ENCODE assay signal across 19 cellular contexts in the genomic region with DNA sequence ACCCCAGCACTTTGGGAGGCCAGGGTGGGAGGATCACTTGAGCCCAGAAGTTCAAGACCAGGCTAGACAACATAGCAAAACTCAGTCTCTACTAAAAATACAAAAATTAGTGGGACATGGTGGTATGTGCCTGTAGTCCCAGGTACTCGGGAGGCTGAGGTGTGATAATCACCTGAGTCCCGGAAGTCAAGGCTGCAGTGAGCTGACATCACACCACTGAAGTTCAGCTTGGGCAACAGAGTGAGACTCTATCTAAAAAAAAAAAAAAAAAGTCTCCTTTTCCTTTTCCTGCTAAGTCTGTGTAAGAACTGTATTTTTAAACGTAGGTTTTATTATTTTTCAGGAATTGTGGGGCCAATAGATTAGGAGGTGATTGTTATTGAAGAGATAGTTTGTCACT.
DNase-seq lines count a peak whose midpoint lies in the region; TF ChIP-seq lines count a peak whose summit lies in the region.
"Had no signal": no experiment of that assay in that cellular context is flagged by ENCODE, and none has a peak within 500 bp of the region (broad histone marks: within the 10 kb centered on the region; RNA-seq: fewer than 3 reads in every experiment).

No MANE protein-coding gene starts in this region.

- H3K79me1 ChIP-seq in H9 (ENCODE audit: insufficient read depth, low read depth, low read length, poor library complexity, severe bottlenecking) (no peaks in the 10 kb centered on the region), mesendoderm (ENCODE audit: low read length) (no peaks in the 10 kb centered on the region)

- peak overlapping the region; percentile 85 to 93 (median 85); a peak in 5 of 7 replicates for H3K27ac Mint-ChIP-seq in H9
- peak overlapping the region; percentile 79 for H3K27ac Mint-ChIP-seq in endothelial cell (ENCODE audit: unreplicated experiment)
- peak overlapping the region; percentile 51 to 72 (median 54) for H3K27ac Mint-ChIP-seq in nephron
- no peak overlapping the region for H3K27ac Mint-ChIP-seq in activated CD4-positive, alpha-beta T cell treated with anti-CD3 and anti-CD28 coated beads, Interleukin-2, amount 10 ng/mL, durations not matched to agents 24 days and 14 days
- H3K27ac Mint-ChIP-seq: CD4-positive, CD25-positive, alpha-beta regulatory T cell had no signal

- H3K56ac ChIP-seq in H9 (ENCODE audit: insufficient read length, low read depth, low read length) (no peak overlapping the region), mesendoderm (ENCODE audit: low read length) (no peak overlapping the region)

- no peaks in the 10 kb centered on the region for H3K36me3 ChIP-seq in mesendoderm (ENCODE audit: control insufficient read depth, insufficient read depth, low read length)
- no peaks in the 10 kb centered on the region for H3K36me3 ChIP-seq in transverse colon
- H3K36me3 ChIP-seq: HAP-1, SJSA1 had no signal

- H3K4me1 Mint-ChIP-seq in H9 (peaks cover 22 to 26% of the 10 kb centered on the region in 2 experiments), endothelial cell (ENCODE audit: unreplicated experiment) (peaks cover 24% of the 10 kb centered on the region), nephron (peaks cover 64% of the 10 kb centered on the region)
- no peaks in the 10 kb centered on the region for H3K4me1 Mint-ChIP-seq in activated CD4-positive, alpha-beta T cell treated with anti-CD3 and anti-CD28 coated beads, Interleukin-2, amount 10 ng/mL, durations not matched to agents 24 days and 14 days
- H3K4me1 Mint-ChIP-seq: CD4-positive, CD25-positive, alpha-beta regulatory T cell had no signal

- no peak for TF ChIP-seq CTCF in H9 (conservative IDR thresholded peaks at IDR 0.05)
- TF ChIP-seq CTCF in endothelial cell (IDR thresholded peaks at IDR 0.05; ENCODE audit: unreplicated experiment) = no peak
- TF ChIP-seq CTCF in nephron (IDR thresholded peaks at IDR 0.05; ENCODE audit: unreplicated experiment in 3 of 3) = no peak
- TF ChIP-seq CTCF in transverse colon (IDR thresholded peaks at IDR 0.05) = no peak

- H3K27ac ChIP-seq in H9 (ENCODE audit: insufficient read length, low read depth, low read length) (no peak overlapping the region), mesendoderm (ENCODE audit: low read depth, low read length) (no peak overlapping the region), transverse colon (no peak overlapping the region)
- H3K27ac ChIP-seq: SJSA1 had no signal

- H2AK5ac ChIP-seq in H9 (ENCODE audit: insufficient read length, low read length) (no peak overlapping the region), mesendoderm (ENCODE audit: low read length) (no peak overlapping the region)

- H3K14ac ChIP-seq in H9 (ENCODE audit: insufficient read depth, low read length) = no peak overlapping the region

- H3K9me3 Mint-ChIP-seq in H9 (no peaks in the 10 kb centered on the region), endothelial cell (ENCODE audit: unreplicated experiment) (no peaks in the 10 kb centered on the region), nephron (no peaks in the 10 kb centered on the region)
- no peaks in the 10 kb centered on the region for H3K9me3 Mint-ChIP-seq in activated CD4-positive, alpha-beta T cell treated with anti-CD3 and anti-CD28 coated beads, Interleukin-2, amount 10 ng/mL, durations not matched to agents 24 days and 14 days

- TF ChIP-seq POLR2A in transverse colon (IDR thresholded peaks at IDR 0.05) = no peak

- H3K23ac ChIP-seq in H9 (ENCODE audit: insufficient read length, low read depth, low read length) = no peak overlapping the region
- no peak overlapping the region for H3K23ac ChIP-seq in mesendoderm (ENCODE audit: low read length)

- H4K8ac ChIP-seq in H9 (replicated peaks; ENCODE audit: insufficient read length, low read depth, low read length) (no peak overlapping the region), mesendoderm (ENCODE audit: low read depth, low read length) (no peak overlapping the region)

- in situ Hi-C loops in transverse colon (cut with MboI; ENCODE audit: low pct_ligation_motif_present in 1 of 4, low pct_unique_long_range_greater_than_20kb in 1 of 4, low sequenced_read_pairs in 3 of 4) = no loop called here

- H3K27me3 Mint-ChIP-seq in H9 (ENCODE audit: low read depth) = no peaks in the 10 kb centered on the region
- peaks cover 3% of the 10 kb centered on the region for H3K27me3 Mint-ChIP-seq in endothelial cell (ENCODE audit: unreplicated experiment)
- no peaks in the 10 kb centered on the region for H3K27me3 Mint-ChIP-seq in nephron (ENCODE audit: low read depth)
- H3K27me3 Mint-ChIP-seq in activated CD4-positive, alpha-beta T cell treated with anti-CD3 and anti-CD28 coated beads, Interleukin-2, amount 10 ng/mL, durations not matched to agents 24 days and 14 days = no peaks in the 10 kb centered on the region
- H3K27me3 Mint-ChIP-seq: CD4-positive, CD25-positive, alpha-beta regulatory T cell had no signal

- H3K9ac ChIP-seq in H9 (ENCODE audit: extremely low read depth, insufficient read length, low read length) (no peak overlapping the region), mesendoderm (ENCODE audit: low read length) (no peak overlapping the region)

- no peaks in the 10 kb centered on the region for H4K20me1 ChIP-seq in H9 (ENCODE audit: control insufficient read depth, insufficient read depth, insufficient read length)

- no peak overlapping the region for H2AFZ ChIP-seq in H9 (ENCODE audit: low read length)

- H2BK120ac ChIP-seq in H9 (ENCODE audit: low read depth, low read length, poor library complexity, severe bottlenecking) (no peak overlapping the region), mesendoderm (ENCODE audit: low read depth, low read length) (no peak overlapping the region)

- no peak overlapping the region for H3K18ac ChIP-seq in H9 (ENCODE audit: insufficient read length, low read depth, low read length)
- H3K18ac ChIP-seq in mesendoderm (ENCODE audit: low read length) = no peak overlapping the region

- DNase-seq in H9 (no peak), endothelial cell (ENCODE audit: low spot score) (no peak), renal cortical epithelial cell (ENCODE audit: low read depth) (peak; percentile 51), mesendoderm (no peak), transverse colon (no peak), NCI-H1694 (lab: John Stamatoyannopoulos, UW) (no peak)
- no peak for DNase-seq in activated CD4-positive, alpha-beta T cell treated with anti-CD3 and anti-CD28 coated beads, Interleukin-2, amount 10 ng/mL, durations not matched to agents 24 days and 14 days
- DNase-seq: CD4-positive, CD25-positive, alpha-beta regulatory T cell; DMS79; IMR-90; MV-4-11; NCI-H1105 treated with DMSO at 0.1 percent for 48 hours; NCI-H2081; NCI-H446; NCI-H526; OCI-M1 had no signal

- H3K36me3 Mint-ChIP-seq in H9 (ENCODE audit: insufficient read depth in 1 of 3, low read depth in 3 of 3) (no peaks in the 10 kb centered on the region), endothelial cell (ENCODE audit: low read depth, unreplicated experiment) (no peaks in the 10 kb centered on the region), nephron (ENCODE audit: low read depth) (peaks cover 4% of the 10 kb centered on the region)
- H3K36me3 Mint-ChIP-seq in activated CD4-positive, alpha-beta T cell treated with anti-CD3 and anti-CD28 coated beads, Interleukin-2, amount 10 ng/mL, durations not matched to agents 24 days and 14 days (ENCODE audit: low read depth) = no peaks in the 10 kb centered on the region
- H3K36me3 Mint-ChIP-seq: CD4-positive, CD25-positive, alpha-beta regulatory T cell had no signal

- no peak overlapping the region for H3T11ph ChIP-seq in H9 (ENCODE audit: low read length)

- H3K23me2 ChIP-seq in H9 (ENCODE audit: insufficient read length, low read depth, low read length, poor library complexity, severe bottlenecking) = no peaks in the 10 kb centered on the region

- H2BK15ac ChIP-seq in H9 (ENCODE audit: low read depth, low read length) (no peak overlapping the region), mesendoderm (replicated peaks; ENCODE audit: low read depth) (no peak overlapping the region)

- no peak overlapping the region for H2BK20ac ChIP-seq in H9 (ENCODE audit: low read depth, low read length, poor library complexity, severe bottlenecking)

- no peak overlapping the region for H4K5ac ChIP-seq in H9 (ENCODE audit: insufficient read length, low read depth, low read length)
- H4K5ac ChIP-seq in mesendoderm (ENCODE audit: low read length) = no peak overlapping the region

- no CpG with 5 or more reads among the region's 3 CpGs for WGBS in H9 (ENCODE audit: extremely low coverage, insufficient read length, low lambda C conversion rate)
- WGBS in mesendoderm (ENCODE audit: extremely low coverage, insufficient coverage, low lambda C conversion rate) = 100% methylated on average over 1 of the region's 3 CpGs
- 84 to 94% methylated on average over 3 of the region's 3 CpGs for WGBS in transverse colon (ENCODE audit: low coverage in 1 of 2), 2 donors

- no peak overlapping the region for H4K91ac ChIP-seq in H9 (ENCODE audit: insufficient read length, low read depth, low read length)

- no peak for TF ChIP-seq EP300 in transverse colon (IDR thresholded peaks at IDR 0.05; ENCODE audit: low read depth)

- H3K9me3 ChIP-seq in H9 (ENCODE audit: control insufficient read depth, low read depth, low read length) (no peaks in the 10 kb centered on the region), transverse colon (no peaks in the 10 kb centered on the region)
- H3K9me3 ChIP-seq: HAP-1, SJSA1 had no signal

- no peak overlapping the region for H2BK5ac ChIP-seq in H9 (ENCODE audit: insufficient read length, low read length)
- H2BK5ac ChIP-seq in mesendoderm (ENCODE audit: low read length) = no peak overlapping the region

- no peaks in the 10 kb centered on the region for H3K79me2 ChIP-seq in H9 (ENCODE audit: insufficient read depth, low read length)
- H3K79me2 ChIP-seq in mesendoderm (ENCODE audit: control insufficient read depth, insufficient read depth, low read length) = no peaks in the 10 kb centered on the region

- intact Hi-C loops in transverse colon (cut with DNase I; ENCODE audit: low total_unique reads) = no loop called here
- intact Hi-C loops in activated CD4-positive, alpha-beta T cell treated with anti-CD3 and anti-CD28 coated beads, Interleukin-2, amount 10 ng/mL, durations not matched to agents 24 days and 14 days (cut with micrococcal nuclease) = no loop called here

- H3K4ac ChIP-seq in H9 (ENCODE audit: low read depth, low read length) = no peak overlapping the region
- H3K4ac ChIP-seq in mesendoderm (ENCODE audit: low read depth, low read length) = no peak overlapping the region

- H3K4me3 ChIP-seq in mesendoderm (ENCODE audit: low read length) (no peak overlapping the region), transverse colon (no peak overlapping the region)
- H3K4me3 ChIP-seq: HAP-1, SJSA1 had no signal

- no peak overlapping the region for H3K4me3 Mint-ChIP-seq in H9
- H3K4me3 Mint-ChIP-seq in endothelial cell (ENCODE audit: unreplicated experiment) = no peak overlapping the region
- no peak overlapping the region for H3K4me3 Mint-ChIP-seq in nephron
- H3K4me3 Mint-ChIP-seq in activated CD4-positive, alpha-beta T cell treated with anti-CD3 and anti-CD28 coated beads, Interleukin-2, amount 10 ng/mL, durations not matched to agents 24 days and 14 days = no peak overlapping the region
- H3K4me3 Mint-ChIP-seq: CD4-positive, CD25-positive, alpha-beta regulatory T cell had no signal

- H3K4me1 ChIP-seq in H9 (ENCODE audit: insufficient read depth, low read length) = peaks cover 6% of the 10 kb centered on the region; the same call in 1 of the 2 replicates
- peaks cover 2% of the 10 kb centered on the region for H3K4me1 ChIP-seq in mesendoderm (ENCODE audit: control insufficient read depth, low read depth, low read length)
- H3K4me1 ChIP-seq in transverse colon = peaks cover 0 to 20% (median 7%) of the 10 kb centered on the region in 4 donors

- no peak overlapping the region for H2BK12ac ChIP-seq in H9 (ENCODE audit: insufficient read length, low read depth, low read length)

- H3K27me3 ChIP-seq in H9 (ENCODE audit: insufficient read depth, low read length) (no peaks in the 10 kb centered on the region), mesendoderm (ENCODE audit: insufficient read depth, low read length, poor library complexity) (no peaks in the 10 kb centered on the region), transverse colon (no peaks in the 10 kb centered on the region)
- H3K27me3 ChIP-seq: SJSA1 had no signal

- no peak overlapping the region for H3K4me2 ChIP-seq in H9 (ENCODE audit: insufficient read depth, insufficient read length, low read length)
- no peak overlapping the region for H3K4me2 ChIP-seq in mesendoderm (ENCODE audit: low read length)
